In the genomic region with DNA sequence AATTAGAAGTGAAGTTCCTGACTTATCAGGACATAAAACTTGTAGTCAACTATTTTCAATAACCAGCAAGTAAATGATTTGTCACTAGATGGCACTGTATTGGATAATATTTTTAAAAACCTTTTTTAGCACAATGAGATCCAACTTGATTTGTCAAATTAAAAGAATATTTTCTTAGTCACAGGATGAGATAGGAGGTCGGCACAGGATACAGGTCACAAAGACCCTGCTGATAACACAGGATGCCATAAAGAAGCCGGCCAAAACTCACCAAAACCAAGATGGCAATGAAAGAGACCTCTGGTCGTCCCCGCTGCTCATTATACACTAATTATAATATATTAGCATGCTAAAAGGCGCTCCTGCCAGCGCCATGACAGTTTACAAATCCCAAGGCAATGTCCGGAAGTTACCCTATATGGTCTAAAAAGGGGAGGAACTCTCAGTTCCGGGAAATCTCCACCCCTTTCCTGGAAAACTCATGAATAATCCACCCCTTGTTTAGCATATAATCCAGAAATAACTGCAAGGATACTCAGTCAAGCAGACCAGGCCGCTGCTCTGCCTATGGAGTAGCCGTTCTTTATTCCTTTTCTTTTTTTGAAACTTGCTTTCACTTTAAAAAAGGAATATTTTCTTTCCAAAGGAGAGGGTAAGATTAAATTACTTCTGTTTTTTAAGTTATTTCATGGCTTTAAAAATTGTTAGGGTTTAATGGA, we compare ENCODE assay signal across 8 cellular contexts.
DNase-seq lines count a peak whose midpoint lies in the region; ATAC-seq and TF ChIP-seq lines count a peak whose summit lies in the region.

No MANE protein-coding gene starts in this region.

- intact Hi-C loops in dorsolateral prefrontal cortex (cut with DNase I) (loop anchor here (2.0 to 10.0 kb wide), 4 partner anchors 33 to 353 kb away; no protein-coding TSS in a partner anchor), natural killer cell (cut with micrococcal nuclease) (loop anchor here (5.0 to 10.0 kb wide), 2 partner anchors 35 to 353 kb away; no protein-coding TSS in a partner anchor)

- peak overlapping the region; percentile 58 for H3K27ac Mint-ChIP-seq in stimulated activated naive CD8-positive, alpha-beta T cell treated with anti-CD3 and anti-CD28 coated beads, Interleukin-15, Interleukin-2, amounts not matched to agents 100 ng/mL and 50 ng/mL, for 24 hours
- H3K27ac Mint-ChIP-seq in natural killer cell, result no peak overlapping the region

- peak in 55 of 56 donors; percentile 28 to 67 (median 51) for TF ChIP-seq CTCF in dorsolateral prefrontal cortex (IDR thresholded peaks at IDR 0.05 in 54 of 56, conservative IDR thresholded peaks at IDR 0.05 in 2 of 56; ENCODE audit: low read depth in 1 of 56, partially characterized antibody in 56 of 56)
- peak; percentile 47 for TF ChIP-seq CTCF in natural killer cell (IDR thresholded peaks at IDR 0.05)

- peak overlapping the region in 47 of 59 donors; percentile 2 to 52 (median 29) for H3K4me3 ChIP-seq in dorsolateral prefrontal cortex

- no peaks in the 10 kb centered on the region for H3K9me3 Mint-ChIP-seq in stimulated activated naive CD8-positive, alpha-beta T cell treated with anti-CD3 and anti-CD28 coated beads, Interleukin-15, Interleukin-2, amounts not matched to agents 100 ng/mL and 50 ng/mL, for 24 hours
- H3K9me3 Mint-ChIP-seq in natural killer cell, result no peaks in the 10 kb centered on the region

- H3K27me3 Mint-ChIP-seq in stimulated activated naive CD8-positive, alpha-beta T cell treated with anti-CD3 and anti-CD28 coated beads, Interleukin-15, Interleukin-2, amounts not matched to agents 100 ng/mL and 50 ng/mL, for 24 hours, result no peaks in the 10 kb centered on the region
- H3K27me3 Mint-ChIP-seq in natural killer cell (ENCODE audit: low read depth in 2 of 2), result no peaks in the 10 kb centered on the region

- H3K27ac ChIP-seq in dorsolateral prefrontal cortex, result peak overlapping the region; percentile 21 to 92 (median 75)

- H3K4me1 Mint-ChIP-seq in stimulated activated naive CD8-positive, alpha-beta T cell treated with anti-CD3 and anti-CD28 coated beads, Interleukin-15, Interleukin-2, amounts not matched to agents 100 ng/mL and 50 ng/mL, for 24 hours (ENCODE audit: low read depth), result peaks cover 34% of the 10 kb centered on the region
- H3K4me1 Mint-ChIP-seq in natural killer cell, result peaks cover 26 to 78% of the 10 kb centered on the region in 2 donors

- H3K27me3 ChIP-seq in dorsolateral prefrontal cortex, result no peaks in the 10 kb centered on the region

- no peak for ATAC-seq in stimulated activated naive CD8-positive, alpha-beta T cell treated with anti-CD3 and anti-CD28 coated beads, Interleukin-15, Interleukin-2, amounts not matched to agents 100 U/mL and 50 U/mL, for 24 hours
- ATAC-seq in natural killer cell (no peak), HG02840 (IDR thresholded peaks at IDR 0.05; ENCODE audit: low FRiP score, unreplicated experiment) (no peak), HG02610 (IDR thresholded peaks at IDR 0.05; ENCODE audit: unreplicated experiment) (no peak)

- H3K36me3 Mint-ChIP-seq in stimulated activated naive CD8-positive, alpha-beta T cell treated with anti-CD3 and anti-CD28 coated beads, Interleukin-15, Interleukin-2, amounts not matched to agents 100 ng/mL and 50 ng/mL, for 24 hours (ENCODE audit: low read depth), result peaks cover 41% of the 10 kb centered on the region
- peaks cover 9% of the 10 kb centered on the region for H3K36me3 Mint-ChIP-seq in natural killer cell

- H3K4me3 Mint-ChIP-seq in stimulated activated naive CD8-positive, alpha-beta T cell treated with anti-CD3 and anti-CD28 coated beads, Interleukin-15, Interleukin-2, amounts not matched to agents 100 ng/mL and 50 ng/mL, for 24 hours, result no peak overlapping the region
- peak overlapping the region; percentile 53 for H3K4me3 Mint-ChIP-seq in natural killer cell

- no peak for DNase-seq in stimulated activated naive CD8-positive, alpha-beta T cell treated with anti-CD3 and anti-CD28 coated beads, Interleukin-15, Interleukin-2, amounts not matched to agents 100 U/mL and 50 U/mL, for 24 hours
- DNase-seq in RKO (ENCODE audit: low spot score) (peak; percentile 96), dorsolateral prefrontal cortex (peak in 2 of 10 donors; percentile 49 to 67), natural killer cell (no peak)
- no peak for DNase-seq in effector CD8-positive, alpha-beta T cell (lab: John Stamatoyannopoulos, UW)
